Comparison of ENCODE assay signal across 9 cellular contexts in the genomic region with DNA sequence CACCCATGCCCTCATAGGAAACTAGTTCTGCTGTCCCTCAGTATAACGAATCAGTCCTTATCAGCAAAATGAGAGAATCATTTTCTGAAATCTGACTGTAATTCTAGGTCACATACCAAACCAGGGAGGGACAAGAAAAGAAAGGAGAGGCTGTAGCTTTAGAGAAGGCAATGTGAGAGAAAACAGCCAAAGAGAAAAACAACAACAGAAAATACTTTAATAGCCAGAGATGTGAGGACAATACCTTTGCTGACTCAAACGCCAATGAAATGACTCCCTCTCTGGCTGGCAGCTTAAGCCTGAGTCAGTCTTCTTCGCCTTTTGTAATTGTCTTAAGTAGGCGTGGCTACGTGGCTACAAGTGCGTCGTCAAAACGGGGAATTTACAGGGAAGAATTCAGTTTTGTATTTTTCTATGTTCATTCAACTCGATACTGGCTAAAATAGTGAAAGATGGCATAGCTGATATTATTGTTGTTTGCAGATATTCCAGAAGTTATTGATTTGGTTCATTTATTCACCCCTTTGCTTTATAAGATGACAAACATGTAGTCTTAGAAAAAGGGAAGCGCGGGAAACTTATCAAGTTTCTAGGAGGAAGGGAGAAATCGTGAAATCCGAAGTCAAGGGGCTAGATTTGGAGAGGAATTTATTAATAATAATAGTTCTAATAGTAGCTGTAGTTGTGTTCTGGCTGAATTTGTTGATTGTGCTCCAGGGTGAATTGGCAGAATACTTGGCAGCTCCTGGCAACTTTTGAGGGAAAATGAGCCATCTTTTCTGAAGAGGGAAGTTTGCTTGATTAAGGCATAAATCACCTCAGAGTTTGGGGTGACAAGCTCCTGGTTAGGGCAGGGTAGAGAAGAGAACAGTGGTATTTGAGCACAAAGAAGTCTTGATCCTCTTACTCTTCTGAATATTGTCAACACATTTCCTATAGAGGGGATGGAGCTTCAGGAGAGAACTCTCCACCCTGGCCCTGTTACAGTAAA. TPM values are rescaled to one million over a fixed set of nuclear protein-coding genes. Genes with fewer than 3 reads are reported as not detected.
DNase-seq lines count a peak whose midpoint lies in the region; ATAC-seq and TF ChIP-seq lines count a peak whose summit lies in the region.
"Had no signal": no experiment of that assay in that cellular context is flagged by ENCODE, and none has a peak within 500 bp of the region (broad histone marks: within the 10 kb centered on the region; RNA-seq: fewer than 3 reads in every experiment).

A gene with protein sequence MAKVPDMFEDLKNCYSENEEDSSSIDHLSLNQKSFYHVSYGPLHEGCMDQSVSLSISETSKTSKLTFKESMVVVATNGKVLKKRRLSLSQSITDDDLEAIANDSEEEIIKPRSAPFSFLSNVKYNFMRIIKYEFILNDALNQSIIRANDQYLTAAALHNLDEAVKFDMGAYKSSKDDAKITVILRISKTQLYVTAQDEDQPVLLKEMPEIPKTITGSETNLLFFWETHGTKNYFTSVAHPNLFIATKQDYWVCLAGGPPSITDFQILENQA (minus strand): TSS at position 295 of the 991 bp plus-strand sequence. CDS start 723 bp downstream, outside the sequence.

- no peak within 1 kb of the TSS for H3K27ac Mint-ChIP-seq in activated naive CD4-positive, alpha-beta T cell treated with anti-CD3 and anti-CD28 coated beads, Interleukin-2, amount 50 U/mL, for 72 hours
- no peak within 1 kb of the TSS for H3K27ac Mint-ChIP-seq in nephron progenitor cell

- TF ChIP-seq RAD21 in SK-N-SH (IDR thresholded peaks at IDR 0.05; ENCODE audit: low read length) = no peak

- peaks cover 10% of the 10 kb centered on the region for H3K27me3 Mint-ChIP-seq in nephron progenitor cell (ENCODE audit: low read depth, poor library complexity)

- H2AFZ ChIP-seq in SK-N-SH (ENCODE audit: low read depth) = no peak within 1 kb of the TSS

- H3K9me3 ChIP-seq in SK-N-SH = no peaks in the 10 kb centered on the region
- H3K9me3 ChIP-seq in upper lobe of right lung = no peaks in the 10 kb centered on the region

- CTCF ChIA-PET in SK-N-SH (lab: Yijun Ruan, JAX) = interaction anchor here (0.8 to 1.2 kb wide), 2 partner anchors 83 to 157 kb away, joined by 3 read pairs; no protein-coding TSS in a partner anchor

- POLR2A ChIA-PET in SK-N-SH (lab: Yijun Ruan, JAX) = no interaction called here

- H3K79me2 ChIP-seq in SK-N-SH (ENCODE audit: insufficient read depth) = no peaks in the 10 kb centered on the region

- H3K4me1 ChIP-seq in SK-N-SH (ENCODE audit: control insufficient read depth in 1 of 2, insufficient read depth in 2 of 2, low read depth in 1 of 2, low read length in 1 of 2) (no peaks in the 10 kb centered on the region), upper lobe of right lung (no peaks in the 10 kb centered on the region)

- peak within 1 kb of the TSS; percentile 20; the same call in 1 of the 2 replicates for H3K4me2 ChIP-seq in SK-N-SH

- intact Hi-C loops in upper lobe of right lung (cut with DNase I) = no loop called here

- H3K27me3 ChIP-seq in SK-N-SH (ENCODE audit: insufficient read depth) (no peaks in the 10 kb centered on the region), upper lobe of right lung (no peaks in the 10 kb centered on the region)

- no peaks in the 10 kb centered on the region for H3K36me3 Mint-ChIP-seq in activated naive CD4-positive, alpha-beta T cell treated with anti-CD3 and anti-CD28 coated beads, Interleukin-2, amount 50 U/mL, for 72 hours
- no peaks in the 10 kb centered on the region for H3K36me3 Mint-ChIP-seq in nephron progenitor cell (ENCODE audit: low read depth)

- no peaks in the 10 kb centered on the region for H3K9me2 ChIP-seq in SK-N-SH

- no peaks in the 10 kb centered on the region for H3F3A ChIP-seq in SK-N-SH (replicated peaks; ENCODE audit: insufficient read depth)

- H3K36me3 ChIP-seq in SK-N-SH (replicated peaks in 1 of 2; ENCODE audit: control insufficient read depth in 1 of 2, insufficient read depth in 2 of 2, low read length in 1 of 2) (no peaks in the 10 kb centered on the region), upper lobe of right lung (no peaks in the 10 kb centered on the region)

- peak; percentile 39 to 40 for ATAC-seq in activated naive CD4-positive, alpha-beta T cell treated with anti-CD3 and anti-CD28 coated beads, Interleukin-2, amount 50 U/mL, for 72 hours
- ATAC-seq in upper lobe of right lung = peak; percentile 68
- no peak for ATAC-seq in HG03469 (IDR thresholded peaks at IDR 0.05; ENCODE audit: unreplicated experiment)

- DNase-seq in activated naive CD4-positive, alpha-beta T cell treated with anti-CD3 and anti-CD28 coated beads, Interleukin-2, amount 50 U/mL, for 72 hours (ENCODE audit: low spot score in 2 of 2) = no peak
- no peak for DNase-seq in activated naive CD4-positive, alpha-beta T cell treated with anti-CD3 and anti-CD28 coated beads, Interleukin-2, amount 50 U/mL, for 16 hours
- DNase-seq in SK-N-SH (no peak), glomerular visceral epithelial cell (ENCODE audit: extremely low spot score) (peak; percentile 52), upper lobe of right lung (no peak), nephron progenitor cell (no peak), retina (no peak)
- DNase-seq: activated CD4-positive, alpha-beta T cell treated with anti-CD3 and anti-CD28 coated beads for 1 hour had no signal

- 24% methylated on average over 13 of the region's 13 CpGs for WGBS in SK-N-SH (ENCODE audit: low lambda C conversion rate)

- H3K27ac ChIP-seq in SK-N-SH (ENCODE audit: low read depth in 2 of 2, low read length in 1 of 2) (no peak within 1 kb of the TSS), upper lobe of right lung (no peak within 1 kb of the TSS)

- no peak within 1 kb of the TSS for H3K9ac ChIP-seq in SK-N-SH

- peaks cover 16% of the 10 kb centered on the region for H3K4me1 Mint-ChIP-seq in nephron progenitor cell

- TF ChIP-seq EP300 in SK-N-SH (IDR thresholded peaks at IDR 0.05; ENCODE audit: borderline replicate concordance in 1 of 2, low read depth in 1 of 2, low read length in 1 of 2) = no peak

- no peaks in the 10 kb centered on the region for H4K20me1 ChIP-seq in SK-N-SH (ENCODE audit: insufficient read depth)

- H3K4me3 ChIP-seq in SK-N-SH (ENCODE audit: low read depth in 2 of 2, low read length in 1 of 2) (peak within 1 kb of the TSS in 1 of 2 experiments; percentile 9; a peak in 1 of 4 replicates), upper lobe of right lung (peak within 1 kb of the TSS; percentile 4)

- no peak within 1 kb of the TSS for H3K4me3 Mint-ChIP-seq in nephron progenitor cell

- no peaks in the 10 kb centered on the region for H3K9me3 Mint-ChIP-seq in activated naive CD4-positive, alpha-beta T cell treated with anti-CD3 and anti-CD28 coated beads, Interleukin-2, amount 50 U/mL, for 72 hours
- H3K9me3 Mint-ChIP-seq in nephron progenitor cell = no peaks in the 10 kb centered on the region

- no peak for TF ChIP-seq CTCF in SK-N-SH (IDR thresholded peaks at IDR 0.05)
- no peak for TF ChIP-seq CTCF in upper lobe of right lung (IDR thresholded peaks at IDR 0.05)
- no peak for TF ChIP-seq CTCF in nephron progenitor cell (IDR thresholded peaks at IDR 0.05)

TF ChIP-seq in SK-N-SH, 30 proteins besides CTCF, POLR2A, EP300 and RAD21 (continues in another document):
- TF ChIP-seq MEF2A (IDR thresholded peaks at IDR 0.05; ENCODE audit: borderline replicate concordance, low read depth) (no peak), TAF1 (IDR thresholded peaks at IDR 0.05; ENCODE audit: borderline replicate concordance, low read depth, low read length) (no peak), RCOR1 (IDR thresholded peaks at IDR 0.05; ENCODE audit: low read length) (no peak), FOXM1 (IDR thresholded peaks at IDR 0.05; ENCODE audit: low read depth) (no peak), YY1 (IDR thresholded peaks at IDR 0.05; ENCODE audit: low read depth) (no peak), RXRA (IDR thresholded peaks at IDR 0.05; ENCODE audit: borderline replicate concordance, low read depth) (no peak), CHD2 (IDR thresholded peaks at IDR 0.05; ENCODE audit: low read length, partially characterized antibody) (no peak), MXI1 (IDR thresholded peaks at IDR 0.05; ENCODE audit: low read depth, low read length) (no peak), FOSL2 (IDR thresholded peaks at IDR 0.05; ENCODE audit: borderline replicate concordance, low read depth) (no peak)
- TF ChIP-seq, protein P1, sequence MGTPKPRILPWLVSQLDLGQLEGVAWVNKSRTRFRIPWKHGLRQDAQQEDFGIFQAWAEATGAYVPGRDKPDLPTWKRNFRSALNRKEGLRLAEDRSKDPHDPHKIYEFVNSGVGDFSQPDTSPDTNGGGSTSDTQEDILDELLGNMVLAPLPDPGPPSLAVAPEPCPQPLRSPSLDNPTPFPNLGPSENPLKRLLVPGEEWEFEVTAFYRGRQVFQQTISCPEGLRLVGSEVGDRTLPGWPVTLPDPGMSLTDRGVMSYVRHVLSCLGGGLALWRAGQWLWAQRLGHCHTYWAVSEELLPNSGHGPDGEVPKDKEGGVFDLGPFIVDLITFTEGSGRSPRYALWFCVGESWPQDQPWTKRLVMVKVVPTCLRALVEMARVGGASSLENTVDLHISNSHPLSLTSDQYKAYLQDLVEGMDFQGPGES (IDR thresholded peaks at IDR 0.05; ENCODE audit: low read depth, low read length) = no peak
- TF ChIP-seq, protein P2, sequence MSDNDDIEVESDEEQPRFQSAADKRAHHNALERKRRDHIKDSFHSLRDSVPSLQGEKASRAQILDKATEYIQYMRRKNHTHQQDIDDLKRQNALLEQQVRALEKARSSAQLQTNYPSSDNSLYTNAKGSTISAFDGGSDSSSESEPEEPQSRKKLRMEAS (IDR thresholded peaks at IDR 0.05; ENCODE audit: low read depth) = no peak
- TF ChIP-seq, protein P3, sequence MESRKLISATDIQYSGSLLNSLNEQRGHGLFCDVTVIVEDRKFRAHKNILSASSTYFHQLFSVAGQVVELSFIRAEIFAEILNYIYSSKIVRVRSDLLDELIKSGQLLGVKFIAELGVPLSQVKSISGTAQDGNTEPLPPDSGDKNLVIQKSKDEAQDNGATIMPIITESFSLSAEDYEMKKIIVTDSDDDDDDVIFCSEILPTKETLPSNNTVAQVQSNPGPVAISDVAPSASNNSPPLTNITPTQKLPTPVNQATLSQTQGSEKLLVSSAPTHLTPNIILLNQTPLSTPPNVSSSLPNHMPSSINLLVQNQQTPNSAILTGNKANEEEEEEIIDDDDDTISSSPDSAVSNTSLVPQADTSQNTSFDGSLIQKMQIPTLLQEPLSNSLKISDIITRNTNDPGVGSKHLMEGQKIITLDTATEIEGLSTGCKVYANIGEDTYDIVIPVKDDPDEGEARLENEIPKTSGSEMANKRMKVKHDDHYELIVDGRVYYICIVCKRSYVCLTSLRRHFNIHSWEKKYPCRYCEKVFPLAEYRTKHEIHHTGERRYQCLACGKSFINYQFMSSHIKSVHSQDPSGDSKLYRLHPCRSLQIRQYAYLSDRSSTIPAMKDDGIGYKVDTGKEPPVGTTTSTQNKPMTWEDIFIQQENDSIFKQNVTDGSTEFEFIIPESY (IDR thresholded peaks at IDR 0.05; ENCODE audit: borderline replicate concordance, low read depth) = no peak

RNA-seq across cellular contexts. Expression of the gene that starts here (rescaled TPM):
- total RNA-seq in activated naive CD4-positive, alpha-beta T cell treated with anti-CD3 and anti-CD28 coated beads, Interleukin-2, amount 50 U/mL, for 72 hours = 1 to 10 TPM in 1 of 2 donors, under 1 TPM in 1; 0.49 to 2.0 TPM
- polyA plus RNA-seq in SK-N-SH (2012; rRNA removed) = not detected in 2 replicates
- 0.01 and 0.03 TPM in 2 replicates for polyA plus RNA-seq in SK-N-SH (2012; cell fraction: cytosol; rRNA removed)
- polyA plus RNA-seq in SK-N-SH (2012; cell fraction: nucleus; rRNA removed) = not detected in 2 replicates
- 1.9 TPM for total RNA-seq in upper lobe of right lung
